In genomic region chr19:46025825-46026224, GRCh38 we compare ENCODE assay signal across 21 cellular contexts. TPM values are rescaled to one million over a fixed set of nuclear protein-coding genes. Genes with fewer than 3 reads are reported as not detected.
"Had no signal": no experiment of that assay in that cellular context is flagged by ENCODE, and none has a peak within 500 bp of the region (broad histone marks: within the 10 kb centered on the region; RNA-seq: fewer than 3 reads in every experiment).

No MANE protein-coding gene starts in this region.

- H3K9me3 Mint-ChIP-seq: dendritic cell treated with granulocyte-macrophage colony-stimulating factor and Interleukin-4, amounts not matched to agents 40 ng/mL and 50 ng/mL, for 4 days; memory B cell; stimulated activated naive CD8-positive, alpha-beta T cell treated with anti-CD3 and anti-CD28 coated beads, Interleukin-15, Interleukin-2, amounts not matched to agents 100 ng/mL and 50 ng/mL, for 24 hours had no signal

- H3K27ac Mint-ChIP-seq: activated CD4-positive, alpha-beta T cell treated with anti-CD3 and anti-CD28 coated beads for 36 hours; activated naive CD8-positive, alpha-beta T cell; dendritic cell treated with granulocyte-macrophage colony-stimulating factor and Interleukin-4, amounts not matched to agents 40 ng/mL and 50 ng/mL, for 4 days; memory B cell; stimulated activated naive CD8-positive, alpha-beta T cell treated with anti-CD3 and anti-CD28 coated beads, Interleukin-15, Interleukin-2, amounts not matched to agents 100 ng/mL and 50 ng/mL, for 24 hours had no signal

- DNase-seq: activated CD4-positive, alpha-beta T cell treated with anti-CD3 and anti-CD28 coated beads for 36 hours; activated CD4-positive, alpha-beta T cell treated with anti-CD3 and anti-CD28 coated beads, Interleukin-2, amount 50 U/mL, for 48 hours; activated T-cell treated with anti-CD3 and anti-CD28 coated beads for 4 hours; cerebellar nuclear complex; effector CD8-positive, alpha-beta T cell; esophagus squamous epithelium; transverse colon had no signal

- H3K4me3 Mint-ChIP-seq: activated CD4-positive, alpha-beta T cell treated with anti-CD3 and anti-CD28 coated beads for 36 hours; activated naive CD8-positive, alpha-beta T cell; dendritic cell treated with granulocyte-macrophage colony-stimulating factor and Interleukin-4, amounts not matched to agents 40 ng/mL and 50 ng/mL, for 4 days; memory B cell; neural crest cell; stimulated activated naive CD8-positive, alpha-beta T cell treated with anti-CD3 and anti-CD28 coated beads, Interleukin-15, Interleukin-2, amounts not matched to agents 100 ng/mL and 50 ng/mL, for 24 hours had no signal

- H3K36me3 Mint-ChIP-seq: memory B cell had no signal

RNA-seq across cellular contexts. Expression of gene PGLYRP1, which starts 3.0 kb away (rescaled TPM):
- total RNA-seq: activated CD4-positive, alpha-beta T cell treated with anti-CD3 and anti-CD28 coated beads for 36 hours; bronchial epithelial cell; endothelial cell of umbilical vein; esophagus squamous epithelium; mononuclear cell; neural crest cell; osteocyte; prostate gland; right atrium auricular region; suprapubic skin; transverse colon; vagina had no signal

RNA-seq across cellular contexts. Expression of gene IGFL4, which starts 15.0 kb away (rescaled TPM):
- total RNA-seq: activated CD4-positive, alpha-beta T cell treated with anti-CD3 and anti-CD28 coated beads for 36 hours; bronchial epithelial cell; endothelial cell of umbilical vein; esophagus squamous epithelium; liver; osteocyte; prostate gland; right atrium auricular region; transverse colon; vagina had no signal

RNA-seq across cellular contexts. Expression of gene NOVA2, which starts 52.2 kb away (rescaled TPM):
- total RNA-seq: bronchial epithelial cell, osteocyte had no signal
